18 cellular contexts compared by ENCODE assay signal in the genomic region with DNA sequence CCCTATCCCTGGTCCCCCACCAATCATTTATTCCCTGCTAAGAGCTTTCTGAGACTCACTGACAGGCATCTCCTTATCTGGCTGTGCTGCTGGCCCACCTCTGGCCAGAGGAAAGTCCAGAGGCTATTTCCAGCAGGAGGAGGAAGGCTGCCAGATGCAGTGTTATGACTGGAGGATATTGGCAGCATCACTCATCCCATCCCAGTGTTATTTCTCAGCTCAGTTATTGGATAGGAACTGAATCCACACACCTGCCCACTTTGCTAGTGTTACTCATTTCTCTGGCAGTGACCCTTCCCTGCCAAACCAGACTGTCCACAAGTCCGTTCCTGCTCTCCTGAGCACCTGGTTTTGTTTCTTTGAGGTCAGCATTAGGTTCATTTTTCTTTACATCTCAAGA.
DNase-seq lines count a peak whose midpoint lies in the region; ATAC-seq and TF ChIP-seq lines count a peak whose summit lies in the region.
"Had no signal": no experiment of that assay in that cellular context is flagged by ENCODE, and none has a peak within 500 bp of the region (broad histone marks: within the 10 kb centered on the region; RNA-seq: fewer than 3 reads in every experiment).

No MANE protein-coding gene starts in this region.

- CTCF ChIA-PET in T-cell (lab: Charles Lee), result no interaction called here

- H3K4me3 ChIP-seq in right atrium auricular region (no peak overlapping the region), RWPE2 (ENCODE audit: severe bottlenecking) (no peak overlapping the region)
- H3K4me3 ChIP-seq: BLaER1, GM12878 had no signal

- H3K9me3 Mint-ChIP-seq in T-cell, result peaks cover 0 to 7% (median 6%) of the 10 kb centered on the region in 3 donors
- H3K9me3 Mint-ChIP-seq: CD8-positive, alpha-beta T cell had no signal

- H3K27ac Mint-ChIP-seq in T-cell, result no peak overlapping the region
- H3K27ac Mint-ChIP-seq: CD8-positive, alpha-beta T cell had no signal

- H3K4me1 ChIP-seq in right atrium auricular region (no peaks in the 10 kb centered on the region), RWPE2 (ENCODE audit: insufficient read depth, poor library complexity, severe bottlenecking) (peaks cover 7% of the 10 kb centered on the region)
- H3K4me1 ChIP-seq: BLaER1 had no signal

- no peak overlapping the region for H3K4me3 Mint-ChIP-seq in T-cell
- H3K4me3 Mint-ChIP-seq: CD8-positive, alpha-beta T cell had no signal

- H3K4me1 Mint-ChIP-seq in T-cell, result no peaks in the 10 kb centered on the region

- H3K27me3 ChIP-seq in right atrium auricular region (no peaks in the 10 kb centered on the region), RWPE2 (ENCODE audit: insufficient read depth, poor library complexity, severe bottlenecking) (no peaks in the 10 kb centered on the region)
- H3K27me3 ChIP-seq: BLaER1 had no signal

- H3K9me3 ChIP-seq in right atrium auricular region, result no peaks in the 10 kb centered on the region
- no peaks in the 10 kb centered on the region for H3K9me3 ChIP-seq in RWPE2 (ENCODE audit: severe bottlenecking)
- H3K9me3 ChIP-seq: BLaER1 had no signal

- no peaks in the 10 kb centered on the region for H3K36me3 Mint-ChIP-seq in T-cell
- H3K36me3 Mint-ChIP-seq: CD8-positive, alpha-beta T cell had no signal

- no peak overlapping the region for H3K27ac ChIP-seq in right atrium auricular region
- H3K27ac ChIP-seq in RWPE2 (ENCODE audit: poor library complexity, severe bottlenecking), result peak overlapping the region; percentile 13
- H3K27ac ChIP-seq: BLaER1 had no signal

- ATAC-seq in Right ventricle myocardium superior (ENCODE audit: poor library complexity) (peak; percentile 90), RWPE2 (ENCODE audit: low read depth) (peak; percentile 93), left cardiac atrium (peak; percentile 58 to 89), HG02759 (IDR thresholded peaks at IDR 0.05; ENCODE audit: unreplicated experiment) (no peak), T-cell (replicated peaks in 1 of 4) (no peak)
- ATAC-seq: CD8-positive, alpha-beta T cell; GM12878 had no signal

- POLR2A ChIA-PET in T-cell (lab: Charles Lee), result no interaction called here

- intact Hi-C loops in Right ventricle myocardium superior (cut with DNase I) (no loop called here), left cardiac atrium (cut with DNase I) (no loop called here)

- DNase-seq in Right ventricle myocardium superior (no peak), right atrium auricular region (ENCODE audit: low spot score) (no peak), RWPE2 (ENCODE audit: low spot score) (no peak), left cardiac atrium (peak; percentile 23), superior temporal gyrus (ENCODE audit: extremely low spot score) (no peak), T-cell (no peak), NCI-H2171 treated with DMSO at 0.1 percent for 48 hours (lab: John Stamatoyannopoulos, UW) (no peak)
- DNase-seq: CD8-positive, alpha-beta T cell; DND-41; GOT3; KBM-7; NCI-H1417 treated with DMSO at 0.1 percent for 48 hours; NCI-H2029; NCI-H510A treated with DMSO at 0.1 percent for 48 hours; OCI-M1 had no signal

- no peaks in the 10 kb centered on the region for H3K27me3 Mint-ChIP-seq in T-cell

- TF ChIP-seq CTCF in right atrium auricular region (IDR thresholded peaks at IDR 0.05) (no peak), RWPE2 (IDR thresholded peaks at IDR 0.05; ENCODE audit: poor library complexity, severe bottlenecking) (no peak)

- H3K36me3 ChIP-seq in right atrium auricular region (no peaks in the 10 kb centered on the region), RWPE2 (ENCODE audit: low read depth) (no peaks in the 10 kb centered on the region)
- H3K36me3 ChIP-seq: BLaER1 had no signal

Comparison
In these comparisons a context has a peak if more than half of its experiments do, and no peak if none do; other contexts are left out.
1. ATAC-seq: peak in Right ventricle myocardium superior (single experiment), RWPE2 (single experiment) and left cardiac atrium (2 of 2); none in HG02759 (single experiment) and T-cell (0 of 4).